ENCODE assay signal across 12 cellular contexts in the genomic region with DNA sequence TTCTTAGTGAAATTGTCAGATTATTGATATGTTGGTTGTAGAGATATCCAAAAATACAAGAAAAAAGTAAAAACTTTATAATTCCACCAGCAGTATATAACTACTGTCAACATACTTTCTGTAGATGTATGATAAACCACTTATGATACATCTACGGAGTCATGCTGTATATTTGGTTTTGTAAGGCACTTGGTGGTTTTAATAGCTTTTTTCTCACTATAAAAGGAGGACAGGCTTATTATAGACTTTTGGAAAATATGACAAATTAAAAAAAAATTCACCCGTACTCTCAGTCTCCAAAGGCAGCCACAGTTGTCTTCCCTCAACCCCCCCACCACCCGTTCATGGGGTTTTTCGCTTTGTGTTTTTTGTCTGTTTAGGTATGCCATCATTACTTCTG. TPM values are rescaled to one million over a fixed set of nuclear protein-coding genes. Genes with fewer than 3 reads are reported as not detected.
DNase-seq lines count a peak whose midpoint lies in the region; ATAC-seq, FAIRE-seq and TF ChIP-seq lines count a peak whose summit lies in the region.
"Had no signal": no experiment of that assay in that cellular context is flagged by ENCODE, and none has a peak within 500 bp of the region (broad histone marks: within the 10 kb centered on the region; RNA-seq: fewer than 3 reads in every experiment).

No MANE protein-coding gene starts in this region.

- no peak overlapping the region for H3K4me3 ChIP-seq in A549
- H3K4me3 ChIP-seq: cardiac muscle cell had no signal

- H3K4me1 ChIP-seq in A549 = peaks cover 78% of the 10 kb centered on the region

- no peaks in the 10 kb centered on the region for H3K36me3 ChIP-seq in KOPT-K1 (ENCODE audit: insufficient read depth, low read length)
- H3K36me3 ChIP-seq: cardiac muscle cell, ovary had no signal

- H3K36me3 Mint-ChIP-seq in MCF 10A (ENCODE audit: insufficient read depth, unreplicated experiment) (peaks cover 11% of the 10 kb centered on the region), neural crest cell (ENCODE audit: low read depth) (no peaks in the 10 kb centered on the region)

- no peak for FAIRE-seq in A549 (lab: Jason Lieb, UNC)

- no peak for TF ChIP-seq CTCF in A549 (IDR thresholded peaks at IDR 0.05)
- TF ChIP-seq CTCF in MCF 10A (IDR thresholded peaks at IDR 0.05; ENCODE audit: unreplicated experiment) = no peak
- no peak for TF ChIP-seq CTCF in neural crest cell (conservative IDR thresholded peaks at IDR 0.05)

- no TSS peak for BruUV-seq in MCF 10A (replicated peaks; lab: Mats Ljungman, UMichigan)

- peak overlapping the region; percentile 98; the same call in 2 of the 3 replicates for H3K4me2 ChIP-seq in A549

- H3K4me1 Mint-ChIP-seq in MCF 10A (ENCODE audit: insufficient read depth, unreplicated experiment) (peaks cover 50% of the 10 kb centered on the region), neural crest cell (peaks cover 81% of the 10 kb centered on the region)

- DNase-seq in A549 (ENCODE audit: low read depth in 1 of 2, low spot score in 1 of 2) (no peak), MCF 10A (ENCODE audit: unreplicated experiment) (no peak), neural crest cell (ENCODE audit: low read depth, low spot score) (no peak), hypothalamus (lab: John Stamatoyannopoulos, UW) (no peak), NAMALWA (ENCODE audit: low spot score) (no peak), HuH-7 (ENCODE audit: low spot score) (no peak), NCI-H82 (lab: John Stamatoyannopoulos, UW) (no peak)
- DNase-seq: DMS153, NCI-H446 treated with DMSO at 0.1 percent for 48 hours, ovary had no signal

- ATAC-seq in A549 = no peak

- CTCF ChIA-PET in A549 (lab: Yijun Ruan, JAX) (interaction anchor here (0.7 to 11.1 kb wide), 3 partner anchors 14 to 44 kb away, joined by 3 to 112 read pairs (median 5); partner anchors contain the start of gene RAI1), MCF 10A (lab: Yijun Ruan, JAX) (interaction anchor here (0.6 to 1.4 kb wide), 3 partner anchors 8 to 138 kb away, joined by 3 read pairs; no protein-coding TSS in a partner anchor)

- H3K27ac Mint-ChIP-seq in MCF 10A (ENCODE audit: low read depth, unreplicated experiment) = peak overlapping the region; percentile 97
- no peak overlapping the region for H3K27ac Mint-ChIP-seq in neural crest cell (ENCODE audit: unreplicated experiment)

- intact Hi-C loops in MCF 10A (cut with micrococcal nuclease) = no loop called here

- no peak for TF ChIP-seq RAD21 in A549 (conservative IDR thresholded peaks at IDR 0.05 in 1 of 2, IDR thresholded peaks at IDR 0.05 in 1 of 2)

- H3K27ac ChIP-seq in A549 (peak overlapping the region in 1 of 2 experiments; percentile 97; a peak in 3 of 6 replicates), KOPT-K1 (ENCODE audit: low read depth, low read length, poor library complexity, severe bottlenecking) (peak overlapping the region; percentile 74)
- H3K27ac ChIP-seq: cardiac muscle cell had no signal

- H3K4me3 Mint-ChIP-seq in MCF 10A (ENCODE audit: unreplicated experiment) = peak overlapping the region; percentile 82
- peak overlapping the region; percentile 65 for H3K4me3 Mint-ChIP-seq in neural crest cell

- no peaks in the 10 kb centered on the region for H3K9me3 ChIP-seq in A549
- H3K9me3 ChIP-seq in KOPT-K1 (ENCODE audit: insufficient read depth, low read length, poor library complexity, severe bottlenecking) = no peaks in the 10 kb centered on the region
- H3K9me3 ChIP-seq: ovary had no signal

- TF ChIP-seq EP300 in A549 (IDR thresholded peaks at IDR 0.05) = no peak

- no peak for TF ChIP-seq POLR2A in A549 (IDR thresholded peaks at IDR 0.05; ENCODE audit: low read length)

- 85% methylated on average over 4 of the region's 4 CpGs for WGBS in A549 (ENCODE audit: missing lambda C conversion rate)

- POLR2A ChIA-PET in A549 (lab: Yijun Ruan, JAX) (no interaction called here), MCF 10A (lab: Yijun Ruan, JAX) (interaction anchor here (0.9 to 4.7 kb wide), 6 partner anchors 12 to 140 kb away, joined by 3 to 75 read pairs (median 3); no protein-coding TSS in a partner anchor)

- H3K9me3 Mint-ChIP-seq in MCF 10A (ENCODE audit: unreplicated experiment) (no peaks in the 10 kb centered on the region), neural crest cell (no peaks in the 10 kb centered on the region)

- H3K27me3 Mint-ChIP-seq in MCF 10A (ENCODE audit: insufficient read depth, unreplicated experiment) (no peaks in the 10 kb centered on the region), neural crest cell (ENCODE audit: low read depth) (peaks cover 4% of the 10 kb centered on the region)

TF ChIP-seq in A549, 52 proteins besides CTCF, POLR2A, EP300 and RAD21:
- no peak for TF ChIP-seq PBX3 (IDR thresholded peaks at IDR 0.05)
- no peak for TF ChIP-seq EHF (CRISPR knock-in tag; IDR thresholded peaks at IDR 0.05)
- TF ChIP-seq FOSL2 (IDR thresholded peaks at IDR 0.05) = no peak
- TF ChIP-seq FOSL2 (CRISPR knock-in tag; IDR thresholded peaks at IDR 0.05) = no peak
- TF ChIP-seq ATOH8 (CRISPR knock-in tag; IDR thresholded peaks at IDR 0.05; ENCODE audit: low read depth) = no peak
- no peak for TF ChIP-seq HEYL (CRISPR knock-in tag; IDR thresholded peaks at IDR 0.05)
- TF ChIP-seq, protein P1, sequence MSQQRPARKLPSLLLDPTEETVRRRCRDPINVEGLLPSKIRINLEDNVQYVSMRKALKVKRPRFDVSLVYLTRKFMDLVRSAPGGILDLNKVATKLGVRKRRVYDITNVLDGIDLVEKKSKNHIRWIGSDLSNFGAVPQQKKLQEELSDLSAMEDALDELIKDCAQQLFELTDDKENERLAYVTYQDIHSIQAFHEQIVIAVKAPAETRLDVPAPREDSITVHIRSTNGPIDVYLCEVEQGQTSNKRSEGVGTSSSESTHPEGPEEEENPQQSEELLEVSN (IDR thresholded peaks at IDR 0.05; ENCODE audit: borderline replicate concordance, low read depth) = no peak
- TF ChIP-seq PHF8 (IDR thresholded peaks at IDR 0.05; ENCODE audit: borderline replicate concordance, low read depth) = no peak
- TF ChIP-seq ZFP36 (IDR thresholded peaks at IDR 0.05; ENCODE audit: borderline replicate concordance, partially characterized antibody) = no peak
- no peak for TF ChIP-seq TFCP2L1 (CRISPR knock-in tag; IDR thresholded peaks at IDR 0.05)
- no peak for TF ChIP-seq RFX5 (IDR thresholded peaks at IDR 0.05)
- TF ChIP-seq ZC3H11A (IDR thresholded peaks at IDR 0.05) = no peak
- TF ChIP-seq CHD2 (IDR thresholded peaks at IDR 0.05; ENCODE audit: low read length, partially characterized antibody) = no peak
- TF ChIP-seq HOXB5 (CRISPR knock-in tag; IDR thresholded peaks at IDR 0.05) = no peak
- no peak for TF ChIP-seq BHLHE40 (IDR thresholded peaks at IDR 0.05; ENCODE audit: low read depth, low read length)
- TF ChIP-seq, protein P2, sequence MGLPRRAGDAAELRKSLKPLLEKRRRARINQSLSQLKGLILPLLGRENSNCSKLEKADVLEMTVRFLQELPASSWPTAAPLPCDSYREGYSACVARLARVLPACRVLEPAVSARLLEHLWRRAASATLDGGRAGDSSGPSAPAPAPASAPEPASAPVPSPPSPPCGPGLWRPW (IDR thresholded peaks at IDR 0.05) = no peak

RNA-seq across cellular contexts. Expression of gene RAI1, which starts 14.8 kb away (rescaled TPM):
- polyA plus RNA-seq in A549 (2011; rRNA removed) (3.5 and 7.1 TPM in 2 replicates), A549 (2017; fragmentation: RNase III; extraction: RNeasy Plus Mini Kit Qiagen cat#74134 plus additional on column Dnase treatment) (18.9 to 23.8 TPM (median 23.3 TPM) in 3 replicates)
- 7.1 and 11.2 TPM in 2 replicates for polyA plus RNA-seq in A549 (2012; cell fraction: cytosol; rRNA removed)
- 27.6 and 28.1 TPM in 2 replicates for polyA plus RNA-seq in A549 (2012; cell fraction: nucleus; rRNA removed)
- polyA minus RNA-seq in A549 (2011; rRNA and poly(A)+ RNA removed) = 5.7 and 9.7 TPM in 2 replicates
- total RNA-seq in MCF 10A (2022) (30.4 and 34.6 TPM in 2 replicates), neural crest cell (53.6 and 54.0 TPM in 2 replicates)
